In genomic region chr2:105644174-105644980, GRCh38 we compare ENCODE assay signal across 9 cellular contexts.
DNase-seq lines count a peak whose midpoint lies in the region; ATAC-seq and TF ChIP-seq lines count a peak whose summit lies in the region.
"Had no signal": no experiment of that assay in that cellular context is flagged by ENCODE, and none has a peak within 500 bp of the region (broad histone marks: within the 10 kb centered on the region; RNA-seq: fewer than 3 reads in every experiment).

No MANE protein-coding gene starts in this region.

- no TSS peak for BruUV-seq in Caco-2 (replicated peaks; lab: Mats Ljungman, UMichigan)
- no TSS peak for BruUV-seq in Panc1 (replicated peaks; lab: Mats Ljungman, UMichigan)

- POLR2A ChIA-PET in Caco-2 (lab: Charles Lee) (no interaction called here), Panc1 (lab: Charles Lee) (no interaction called here)

- WGBS in upper lobe of left lung, 2 donors = 58 to 60% methylated on average over 18 of the region's 18 CpGs

- H3K36me3 Mint-ChIP-seq in Caco-2 (ENCODE audit: insufficient read depth, unreplicated experiment) = no peaks in the 10 kb centered on the region
- H3K36me3 Mint-ChIP-seq in progenitor cell of endocrine pancreas (ENCODE audit: insufficient read depth) = no peaks in the 10 kb centered on the region

- DNase-seq in Caco-2 (no peak), Panc1 (ENCODE audit: low read depth, low spot score) (no peak), fibroblast of villous mesenchyme (ENCODE audit: low read depth) (peak; percentile 63), progenitor cell of endocrine pancreas (ENCODE audit: low spot score, unreplicated experiment) (no peak), islet precursor cell (no peak), upper lobe of left lung (no peak)
- DNase-seq: heart right ventricle had no signal

- CTCF ChIA-PET in Caco-2 (lab: Charles Lee) = no interaction called here
- CTCF ChIA-PET in Panc1 (lab: Charles Lee) = no interaction called here

- H3K27me3 ChIP-seq in Caco-2 (replicated peaks; ENCODE audit: control insufficient read depth, insufficient read depth, low read length) (no peaks in the 10 kb centered on the region), Panc1 (ENCODE audit: control insufficient read depth, insufficient read depth, low read length) (no peaks in the 10 kb centered on the region), upper lobe of left lung (no peaks in the 10 kb centered on the region)

- no peak for TF ChIP-seq POLR2A in upper lobe of left lung (IDR thresholded peaks at IDR 0.05)

- H3K27ac ChIP-seq in Panc1 (ENCODE audit: low read length) (no peak overlapping the region), upper lobe of left lung (peak overlapping the region in 1 of 4 donors; percentile 45)

- no peak for TF ChIP-seq EP300 in upper lobe of left lung (IDR thresholded peaks at IDR 0.05)

- peaks cover 10% of the 10 kb centered on the region for H3K9me3 Mint-ChIP-seq in Caco-2 (ENCODE audit: unreplicated experiment)
- peaks cover 3% of the 10 kb centered on the region for H3K9me3 Mint-ChIP-seq in progenitor cell of endocrine pancreas (ENCODE audit: low read depth)

- H3K36me3 ChIP-seq in Caco-2 (ENCODE audit: control insufficient read depth, insufficient read depth, low read length) (no peaks in the 10 kb centered on the region), Panc1 (ENCODE audit: control insufficient read depth, insufficient read depth, low read length) (no peaks in the 10 kb centered on the region), upper lobe of left lung (no peaks in the 10 kb centered on the region)
- H3K36me3 ChIP-seq: heart right ventricle had no signal

- in situ Hi-C loops in Panc1 (cut with HindIII; ENCODE audit: low pct_unique_long_range_greater_than_20kb, low sequenced_read_pairs) = no loop called here

- no peak for TF ChIP-seq CTCF in Caco-2 (IDR thresholded peaks at IDR 0.05; ENCODE audit: insufficient read depth in 1 of 2, low read depth in 1 of 2, low read length in 1 of 2, severe bottlenecking in 1 of 2, unreplicated experiment in 1 of 2)
- TF ChIP-seq CTCF in Panc1 (IDR thresholded peaks at IDR 0.05) = no peak
- TF ChIP-seq CTCF in fibroblast of villous mesenchyme (IDR thresholded peaks at IDR 0.05; ENCODE audit: insufficient read depth, low read depth, low read length) = no peak
- no peak for TF ChIP-seq CTCF in progenitor cell of endocrine pancreas (IDR thresholded peaks at IDR 0.05; ENCODE audit: unreplicated experiment)
- no peak for TF ChIP-seq CTCF in upper lobe of left lung (IDR thresholded peaks at IDR 0.05)

- no peak overlapping the region for H3K4me3 ChIP-seq in Caco-2 (ENCODE audit: low read depth, low read length)
- H3K4me3 ChIP-seq in Panc1 (ENCODE audit: low read depth in 2 of 2, low read length in 2 of 2) = peak overlapping the region in 1 of 2 experiments; percentile 7; a peak in 1 of 4 replicates
- no peak overlapping the region for H3K4me3 ChIP-seq in fibroblast of villous mesenchyme (ENCODE audit: low read depth, low read length)
- no peak overlapping the region for H3K4me3 ChIP-seq in upper lobe of left lung

- H3K4me3 Mint-ChIP-seq in Caco-2 (ENCODE audit: unreplicated experiment) (peak overlapping the region; percentile 15), progenitor cell of endocrine pancreas (ENCODE audit: low read depth) (peak overlapping the region; percentile 17)

- peaks cover 11% of the 10 kb centered on the region; the same call in 1 of the 2 replicates for H3K4me1 ChIP-seq in Caco-2
- peaks cover 6% of the 10 kb centered on the region for H3K4me1 ChIP-seq in Panc1 (ENCODE audit: control insufficient read depth, insufficient read depth, low read length)
- no peaks in the 10 kb centered on the region for H3K4me1 ChIP-seq in upper lobe of left lung

- intact Hi-C loops in Caco-2 (cut with micrococcal nuclease; ENCODE audit: unreplicated experiment) (loop anchor here (5.0 kb wide), 1 partner anchor 243 kb away; no protein-coding TSS in a partner anchor), Panc1 (cut with micrococcal nuclease; ENCODE audit: unreplicated experiment) (no loop called here)

- H3K27ac Mint-ChIP-seq in Caco-2 (ENCODE audit: unreplicated experiment) (no peak overlapping the region), progenitor cell of endocrine pancreas (peak overlapping the region; percentile 28)

- H3K9me3 ChIP-seq in Caco-2 (0 out of 2 replicates have a peak, but pooled peaks cover 5% of the 10 kb centered on the region), Panc1 (ENCODE audit: control insufficient read depth, insufficient read depth, low read depth, low read length) (no peaks in the 10 kb centered on the region), upper lobe of left lung (no peaks in the 10 kb centered on the region)

- no peaks in the 10 kb centered on the region for H3K4me1 Mint-ChIP-seq in Caco-2 (ENCODE audit: low read depth, unreplicated experiment)
- H3K4me1 Mint-ChIP-seq in progenitor cell of endocrine pancreas (ENCODE audit: low read depth) = peaks cover 38% of the 10 kb centered on the region

- H3K27me3 Mint-ChIP-seq in Caco-2 (ENCODE audit: insufficient read depth, unreplicated experiment) (no peaks in the 10 kb centered on the region), progenitor cell of endocrine pancreas (peaks cover 42% of the 10 kb centered on the region)

- ATAC-seq in Panc1 (0 out of 2 replicates have a peak, but pooled peaks have one; percentile 30), GM21529 (IDR thresholded peaks at IDR 0.05; ENCODE audit: unreplicated experiment) (no peak), HG02885 (IDR thresholded peaks at IDR 0.05; ENCODE audit: poor library complexity, unreplicated experiment) (no peak), upper lobe of left lung (ENCODE audit: low FRiP score in 2 of 2) (no peak)
